In the genomic region with DNA sequence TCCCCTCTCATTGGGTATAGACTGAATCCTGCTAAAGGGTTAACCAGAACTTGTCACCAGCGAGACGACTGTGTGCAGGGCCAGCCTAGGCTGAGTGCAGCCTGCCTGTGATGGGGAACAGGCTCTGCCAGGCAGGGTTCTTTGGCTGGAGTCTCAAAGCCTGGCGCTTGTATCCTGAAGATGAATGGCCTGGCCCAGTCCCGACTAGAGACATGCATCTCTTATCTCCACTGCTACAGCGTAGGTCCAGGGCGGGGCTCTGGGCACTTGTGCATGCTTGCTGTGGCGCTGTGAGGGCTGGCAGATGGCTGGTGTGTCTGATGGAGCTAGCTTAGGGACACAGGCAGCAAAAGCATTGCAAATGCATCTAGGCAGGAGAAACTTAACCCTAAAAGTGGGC, we compare ENCODE assay signal across 14 cellular contexts. TPM values are rescaled to one million over a fixed set of nuclear protein-coding genes. Genes with fewer than 3 reads are reported as not detected.
DNase-seq lines count a peak whose midpoint lies in the region; ATAC-seq and TF ChIP-seq lines count a peak whose summit lies in the region.
"Had no signal": no experiment of that assay in that cellular context is flagged by ENCODE, and none has a peak within 500 bp of the region (broad histone marks: within the 10 kb centered on the region; RNA-seq: fewer than 3 reads in every experiment).

No MANE protein-coding gene starts in this region.

- H3K27ac ChIP-seq in dorsolateral prefrontal cortex, result peak overlapping the region in 8 of 59 donors; percentile 5 to 45 (median 30)

- TF ChIP-seq CTCF in dorsolateral prefrontal cortex (IDR thresholded peaks at IDR 0.05 in 54 of 56, conservative IDR thresholded peaks at IDR 0.05 in 2 of 56; ENCODE audit: low read depth in 1 of 56, partially characterized antibody in 56 of 56), result no peak

- intact Hi-C loops in dorsolateral prefrontal cortex (cut with DNase I), result loop anchor here in 1 of 2 donors (10.0 kb wide), 1 partner anchor 49 kb away; the partner anchor contains the start of genes CHDH and IL17RB

- no peak for ATAC-seq in HG02981 (IDR thresholded peaks at IDR 0.05; ENCODE audit: unreplicated experiment)
- no peak for ATAC-seq in GM21529 (IDR thresholded peaks at IDR 0.05; ENCODE audit: unreplicated experiment)
- ATAC-seq: naive thymus-derived CD4-positive, alpha-beta T cell had no signal

- H3K4me3 ChIP-seq in dorsolateral prefrontal cortex, result peak overlapping the region in 21 of 59 donors; percentile 2 to 43 (median 17)

- DNase-seq in DMS53 (lab: John Stamatoyannopoulos, UW) (peak; percentile 71), NCI-H510A treated with DMSO at 0.1 percent for 48 hours (lab: John Stamatoyannopoulos, UW) (peak; percentile 38), dorsolateral prefrontal cortex (peak; percentile 54 to 92 (median 75)), mucosa of gallbladder (ENCODE audit: low spot score) (peak; percentile 40), EL (no peak)
- no peak for DNase-seq in activated CD8-positive, alpha-beta memory T cell treated with anti-CD3 and anti-CD28 coated beads, Interleukin-2, amount 50 U/mL, for 48 hours
- DNase-seq: activated T-cell treated with anti-CD3 and anti-CD28 coated beads, Interleukin-2, amount 50 U/mL, for 48 hours; AML-193; naive thymus-derived CD4-positive, alpha-beta T cell; SHP77; stimulated activated CD8-positive, alpha-beta memory T cell treated with anti-CD3 and anti-CD28 coated beads, Interleukin-4, amount 100 ng/mL, for 48 hours had no signal

- H3K27me3 ChIP-seq in dorsolateral prefrontal cortex, result no peaks in the 10 kb centered on the region

RNA-seq across cellular contexts. Expression of gene CHDH, which starts 50.1 kb away (rescaled TPM):
- 10 to 100 TPM in 116 of 120 experiments, 1 to 10 TPM in 4; 8.0 to 47.0 (median 17.5) TPM for total RNA-seq in dorsolateral prefrontal cortex
- 46.4 TPM for total RNA-seq in mucosa of gallbladder
- total RNA-seq: HT1080 had no signal

RNA-seq across cellular contexts. Expression of gene IL17RB, which starts 50.2 kb away (rescaled TPM):
- total RNA-seq in dorsolateral prefrontal cortex, result 100 to 1,000 TPM in 1 of 120 experiments, 10 to 100 TPM in 117, 1 to 10 TPM in 2; 7.6 to 107 (median 23.1) TPM
- 13.3 TPM for total RNA-seq in mucosa of gallbladder
- total RNA-seq: HT1080 had no signal

Comparison
In these comparisons a context has a peak if more than half of its experiments do, and no peak if none do; other contexts are left out.
1. DNase-seq: peak in DMS53 (single experiment), NCI-H510A treated with DMSO at 0.1 percent for 48 hours (single experiment), dorsolateral prefrontal cortex (10 of 10) and mucosa of gallbladder (single experiment); none in activated CD8-positive, alpha-beta memory T cell treated with anti-CD3 and anti-CD28 coated beads, Interleukin-2, amount 50 U/mL, for 48 hours (single experiment) and EL (single experiment).